ENCODE assay signal across 8 cellular contexts in genomic region chr16:87344931-87345631, GRCh38. TPM values are rescaled to one million over a fixed set of nuclear protein-coding genes. Genes with fewer than 3 reads are reported as not detected.
A peak's percentile ranks its signal among the peaks of the same experiment; 100 is the strongest.
DNase-seq lines count a peak whose midpoint lies in the region; ATAC-seq and TF ChIP-seq lines count a peak whose summit lies in the region.

No MANE protein-coding gene starts in this region.

- H3K27me3 ChIP-seq in HAP-1 (ENCODE audit: low read depth): no peaks in the 10 kb centered on the region

- peaks cover 21% of the 10 kb centered on the region for H3K36me3 ChIP-seq in HAP-1 (replicated peaks)

- ATAC-seq in activated CD8-positive, alpha-beta T cell treated with anti-CD3 and anti-CD28 coated beads for 36 hours: peak; percentile 79
- ATAC-seq in esophagus mucosa (peak; percentile 35), GM19328 (IDR thresholded peaks at IDR 0.05; ENCODE audit: unreplicated experiment) (no peak)

- TF ChIP-seq CTCF in activated CD8-positive, alpha-beta T cell treated with anti-CD3 and anti-CD28 coated beads for 36 hours (IDR thresholded peaks at IDR 0.05): no peak
- no peak for TF ChIP-seq CTCF in GM10266 (IDR thresholded peaks at IDR 0.05; ENCODE audit: control insufficient read depth, insufficient read depth, low read depth, missing control alignments)

- no peaks in the 10 kb centered on the region for H3K9me3 ChIP-seq in HAP-1

- DNase-seq in GM19240 (ENCODE audit: insufficient read length, low spot score) (peak; percentile 34), HAP-1 (ENCODE audit: low spot score in 2 of 2) (no peak), GM10266 (ENCODE audit: extremely low spot score) (no peak), AG08396 (ENCODE audit: low spot score) (no peak)
- peak; percentile 79 for DNase-seq in activated CD8-positive, alpha-beta T cell treated with anti-CD3 and anti-CD28 coated beads for 36 hours
- peak; percentile 48 for DNase-seq in stimulated activated CD4-positive, alpha-beta T cell treated with anti-CD3 and anti-CD28 coated beads, Interleukin-4, amount 100 ng/mL, for 1 hour

- H3K4me1 ChIP-seq in HAP-1: no peaks in the 10 kb centered on the region

- CTCF ChIA-PET in activated CD8-positive, alpha-beta T cell treated with anti-CD3 and anti-CD28 coated beads for 36 hours (lab: Charles Lee): interaction anchor here (0.9 to 1.3 kb wide), 3 partner anchors 13 to 291 kb away, joined by 3 read pairs; no protein-coding TSS in a partner anchor

- peak overlapping the region; percentile 95 for H3K27ac Mint-ChIP-seq in activated CD8-positive, alpha-beta T cell treated with anti-CD3 and anti-CD28 coated beads for 36 hours

- in situ Hi-C loops in HAP-1 (cut with MboI; ENCODE audit: low sequenced_read_pairs): no loop called here

- intact Hi-C loops in activated CD8-positive, alpha-beta T cell treated with anti-CD3 and anti-CD28 coated beads for 36 hours (cut with micrococcal nuclease): no loop called here

- POLR2A ChIA-PET in activated CD8-positive, alpha-beta T cell treated with anti-CD3 and anti-CD28 coated beads for 36 hours (lab: Charles Lee): no interaction called here

- H3K36me3 Mint-ChIP-seq in activated CD8-positive, alpha-beta T cell treated with anti-CD3 and anti-CD28 coated beads for 36 hours (ENCODE audit: low read depth): peaks cover 54% of the 10 kb centered on the region

- H3K4me3 ChIP-seq in HAP-1: no peak overlapping the region

- H3K9me3 Mint-ChIP-seq in activated CD8-positive, alpha-beta T cell treated with anti-CD3 and anti-CD28 coated beads for 36 hours: no peaks in the 10 kb centered on the region

- peak overlapping the region; percentile 53 for H3K4me3 Mint-ChIP-seq in activated CD8-positive, alpha-beta T cell treated with anti-CD3 and anti-CD28 coated beads for 36 hours

- no peaks in the 10 kb centered on the region for H3K27me3 Mint-ChIP-seq in activated CD8-positive, alpha-beta T cell treated with anti-CD3 and anti-CD28 coated beads for 36 hours

- peaks cover 26% of the 10 kb centered on the region for H3K4me1 Mint-ChIP-seq in activated CD8-positive, alpha-beta T cell treated with anti-CD3 and anti-CD28 coated beads for 36 hours (ENCODE audit: low read depth)

RNA-seq across cellular contexts. Expression of gene C16orf95, which starts 27.9 kb away (rescaled TPM):
- 10 to 100 TPM; 11.5 to 13.6 TPM for total RNA-seq in activated CD8-positive, alpha-beta T cell treated with anti-CD3 and anti-CD28 coated beads for 36 hours
- 6.5 TPM for total RNA-seq in esophagus mucosa

RNA-seq across cellular contexts. Expression of gene FBXO31, which starts 38.5 kb away (rescaled TPM):
- 10 to 100 TPM; 32.0 to 32.7 TPM for total RNA-seq in activated CD8-positive, alpha-beta T cell treated with anti-CD3 and anti-CD28 coated beads for 36 hours
- 16.9 TPM for total RNA-seq in esophagus mucosa

RNA-seq across cellular contexts. Expression of gene MAP1LC3B, which starts 47.1 kb away (rescaled TPM):
- total RNA-seq in activated CD8-positive, alpha-beta T cell treated with anti-CD3 and anti-CD28 coated beads for 36 hours: 10 to 100 TPM; 55.3 to 58.1 TPM
- 29.8 TPM for total RNA-seq in esophagus mucosa

Comparison
In these comparisons a context has a peak if more than half of its experiments do, and no peak if none do; other contexts are left out.
1. DNase-seq: peak in GM19240 (single experiment), activated CD8-positive, alpha-beta T cell treated with anti-CD3 and anti-CD28 coated beads for 36 hours (single experiment) and stimulated activated CD4-positive, alpha-beta T cell treated with anti-CD3 and anti-CD28 coated beads, Interleukin-4, amount 100 ng/mL, for 1 hour (single experiment); none in HAP-1 (0 of 2), GM10266 (single experiment) and AG08396 (single experiment).